In the genomic region with DNA sequence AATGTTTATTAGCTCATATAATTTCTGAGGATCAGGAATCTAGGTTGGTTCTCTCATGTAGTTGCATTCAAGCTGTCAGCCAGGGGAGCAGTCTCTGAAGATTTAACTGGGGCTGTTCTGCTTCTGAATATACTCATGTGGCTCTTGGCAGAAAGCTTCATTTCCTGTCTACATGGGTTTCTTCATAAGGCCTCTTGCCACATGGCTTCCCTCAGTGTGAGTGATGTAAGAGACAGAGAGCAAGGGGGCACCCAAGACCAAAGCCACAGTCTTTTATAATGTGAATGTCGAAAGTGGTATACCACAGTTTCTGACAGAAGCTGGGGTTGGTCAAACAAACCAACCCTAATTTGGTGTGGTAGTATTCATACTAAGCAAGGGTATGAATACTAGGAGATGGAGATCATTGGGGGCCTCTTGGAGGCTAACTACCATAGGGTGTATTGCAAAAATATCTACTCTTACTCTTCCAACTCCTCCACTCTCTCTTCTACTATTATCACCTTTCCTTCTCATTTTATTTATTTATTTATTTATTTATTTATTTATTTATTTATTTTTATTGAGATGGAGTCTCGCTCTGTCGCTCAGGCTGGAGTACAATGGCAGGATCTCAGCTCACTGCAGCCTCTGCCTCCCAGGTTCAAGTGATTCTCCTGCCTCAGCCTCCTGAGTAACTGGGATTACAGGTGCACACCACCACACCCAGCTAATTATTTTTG, we compare ENCODE assay signal across 9 cellular contexts.
DNase-seq lines count a peak whose midpoint lies in the region; ATAC-seq and TF ChIP-seq lines count a peak whose summit lies in the region.
"Had no signal": no experiment of that assay in that cellular context is flagged by ENCODE, and none has a peak within 500 bp of the region (broad histone marks: within the 10 kb centered on the region; RNA-seq: fewer than 3 reads in every experiment).

No MANE protein-coding gene starts in this region.

- no peak overlapping the region for H3K4me3 ChIP-seq in prostate gland

- no peaks in the 10 kb centered on the region for H3K4me1 ChIP-seq in prostate gland (replicated peaks)

- TF ChIP-seq POLR2A in prostate gland (IDR thresholded peaks at IDR 0.05), result no peak

- no peak overlapping the region for H3K27ac ChIP-seq in prostate gland
- H3K27ac ChIP-seq: KMS-11 had no signal

- H3K9me3 ChIP-seq in prostate gland, result no peaks in the 10 kb centered on the region

- intact Hi-C loops in prostate gland (cut with DNase I), result no loop called here

- no peaks in the 10 kb centered on the region for H3K36me3 ChIP-seq in prostate gland

- no peak for TF ChIP-seq CTCF in prostate gland (IDR thresholded peaks at IDR 0.05)

- peak; percentile 97 for DNase-seq in SIG-M5 (lab: John Stamatoyannopoulos, UW)
- peak; percentile 40 for DNase-seq in midbrain (lab: John Stamatoyannopoulos, UW)
- no peak for DNase-seq in retina
- no peak for DNase-seq in superior temporal gyrus (ENCODE audit: extremely low spot score)
- no peak for DNase-seq in prostate gland (ENCODE audit: low spot score)
- no peak for DNase-seq in activated CD4-positive, CD25-positive, alpha-beta regulatory T cell (lab: John Stamatoyannopoulos, UW)

- no peaks in the 10 kb centered on the region for H3K27me3 ChIP-seq in prostate gland (replicated peaks; ENCODE audit: insufficient read depth)

- WGBS in prostate gland, result 93% methylated on average over 3 of the region's 3 CpGs

- peak; percentile 97 for ATAC-seq in GM18907 (IDR thresholded peaks at IDR 0.05; ENCODE audit: unreplicated experiment)
- ATAC-seq in HG02759 (IDR thresholded peaks at IDR 0.05; ENCODE audit: unreplicated experiment), result peak; percentile 83

Comparison
In these comparisons a context has a peak if more than half of its experiments do, and no peak if none do; other contexts are left out.
1. DNase-seq: peak in SIG-M5 (single experiment) and midbrain (single experiment); none in retina (single experiment), superior temporal gyrus (single experiment), prostate gland (single experiment) and activated CD4-positive, CD25-positive, alpha-beta regulatory T cell (0 of 4).